In genomic region chr1:102529446-102529845, GRCh38 we compare ENCODE assay signal across 31 cellular contexts.
"Had no signal": no experiment of that assay in that cellular context is flagged by ENCODE, and none has a peak within 500 bp of the region (broad histone marks: within the 10 kb centered on the region; RNA-seq: fewer than 3 reads in every experiment).

No MANE protein-coding gene starts in this region.

- H3K4me3 Mint-ChIP-seq: activated CD4-positive, alpha-beta T cell treated with anti-CD3 and anti-CD28 coated beads for 36 hours; activated CD4-positive, alpha-beta T cell treated with anti-CD3 and anti-CD28 coated beads, Interleukin-2, amount 10 ng/mL, durations not matched to agents 7 days and 5 days; activated CD8-positive, alpha-beta T cell treated with anti-CD3 and anti-CD28 coated beads, Interleukin-2, amount 10 ng/mL, durations not matched to agents 7 days and 5 days; activated naive CD4-positive, alpha-beta T cell treated with anti-CD3 and anti-CD28 coated beads for 36 hours; central memory CD8-positive, alpha-beta T cell; T-helper 1 cell treated with Interleukin-12 subunit alpha and Interleukin-12 subunit beta and Interleukin-4 antibody, amounts not matched to agents 30 μg/mL and 1 μg/mL, for 36 hours; T-helper 2 cell treated with Interferon-gamma antibody and Interleukin-4, amounts not matched to agents 5 μg/mL and 100 μg/mL, for 36 hours; WTC11 had no signal

- H3K9me3 Mint-ChIP-seq: WTC11 had no signal

- H3K27ac ChIP-seq: adrenal gland, brain microvascular endothelial cell, cardiac muscle cell, colonic mucosa had no signal

- H3K4me3 ChIP-seq: adrenal gland, cardiac muscle cell, colonic mucosa, MG63 had no signal

- H3K36me3 ChIP-seq: adrenal gland, brain microvascular endothelial cell, cardiac muscle cell, colonic mucosa, MG63 had no signal

- H3K9me3 ChIP-seq: adrenal gland, colonic mucosa, MG63 had no signal

- H3K4me1 Mint-ChIP-seq: activated CD4-positive, alpha-beta T cell treated with anti-CD3 and anti-CD28 coated beads for 36 hours; activated CD4-positive, alpha-beta T cell treated with anti-CD3 and anti-CD28 coated beads, Interleukin-2, amount 10 ng/mL, durations not matched to agents 7 days and 5 days; central memory CD8-positive, alpha-beta T cell; WTC11 had no signal

- H3K36me3 Mint-ChIP-seq: activated naive CD4-positive, alpha-beta T cell treated with anti-CD3 and anti-CD28 coated beads, Interleukin-2, amount 50 U/mL, for 72 hours; WTC11 had no signal

- H3K27me3 Mint-ChIP-seq: activated CD4-positive, alpha-beta T cell treated with anti-CD3 and anti-CD28 coated beads for 36 hours; activated CD4-positive, alpha-beta T cell treated with anti-CD3 and anti-CD28 coated beads, Interleukin-2, amount 10 ng/mL, durations not matched to agents 7 days and 5 days; central memory CD8-positive, alpha-beta T cell had no signal

- ATAC-seq: activated CD4-positive, alpha-beta T cell treated with anti-CD3 and anti-CD28 coated beads for 36 hours; activated CD4-positive, CD25-positive, alpha-beta regulatory T cell treated with anti-CD3 and anti-CD28 coated beads, Interleukin-2, amount 50 U/mL, for 24 hours; activated CD8-positive, alpha-beta T cell treated with anti-CD3 and anti-CD28 coated beads, Interleukin-2, amount 10 ng/mL, durations not matched to agents 7 days and 5 days; activated naive CD4-positive, alpha-beta T cell treated with anti-CD3 and anti-CD28 coated beads, Interleukin-2, amount 50 U/mL, for 72 hours; PC-3; WTC11 had no signal

- H3K27ac Mint-ChIP-seq: activated CD4-positive, alpha-beta T cell treated with anti-CD3 and anti-CD28 coated beads for 36 hours; activated CD4-positive, alpha-beta T cell treated with anti-CD3 and anti-CD28 coated beads, Interleukin-2, amount 10 ng/mL, durations not matched to agents 7 days and 5 days; activated CD8-positive, alpha-beta T cell treated with anti-CD3 and anti-CD28 coated beads, Interleukin-2, amount 10 ng/mL, durations not matched to agents 7 days and 5 days; activated naive CD4-positive, alpha-beta T cell treated with anti-CD3 and anti-CD28 coated beads for 36 hours; activated naive CD4-positive, alpha-beta T cell treated with anti-CD3 and anti-CD28 coated beads, Interleukin-2, amount 50 U/mL, for 72 hours; T-helper 1 cell treated with Interleukin-12 subunit alpha and Interleukin-12 subunit beta and Interleukin-4 antibody, amounts not matched to agents 30 μg/mL and 1 μg/mL, for 36 hours; T-helper 2 cell treated with Interferon-gamma antibody and Interleukin-4, amounts not matched to agents 5 μg/mL and 100 μg/mL, for 36 hours; WTC11 had no signal

- H3K27me3 ChIP-seq: adrenal gland, brain microvascular endothelial cell, cardiac muscle cell, colonic mucosa, MG63 had no signal

- H3K4me1 ChIP-seq: adrenal gland, colonic mucosa had no signal

- DNase-seq: activated CD4-positive, alpha-beta T cell treated with anti-CD3 and anti-CD28 coated beads for 36 hours; activated CD4-positive, alpha-beta T cell treated with anti-CD3 and anti-CD28 coated beads, Interleukin-2, amount 10 ng/mL, durations not matched to agents 7 days and 5 days; activated CD4-positive, alpha-beta T cell treated with anti-CD3 and anti-CD28 coated beads, Interleukin-2, amount 50 U/mL, for 48 hours; activated CD8-positive, alpha-beta T cell treated with anti-CD3 and anti-CD28 coated beads, Interleukin-2, amount 10 ng/mL, durations not matched to agents 7 days and 5 days; activated gamma-delta T cell treated with Interleukin-2 at 50 U/mL for 16 hours; activated naive CD4-positive, alpha-beta T cell treated with anti-CD3 and anti-CD28 coated beads for 36 hours; activated T-cell treated with anti-CD3 and anti-CD28 coated beads, Interleukin-2, amount 50 U/mL, for 1 hour; adrenal gland; anterior cingulate cortex; brain microvascular endothelial cell; colonic mucosa; Kasumi-1; MG63; NCI-H1048; NCI-H1105 treated with DMSO at 0.1 percent for 48 hours; NCI-H1436; NCI-H1694 treated with DMSO at 0.1 percent for 48 hours; NCI-H2029; NCI-H510A; NCI-H526; NCI-H748 treated with DMSO at 0.1 percent for 48 hours; NK-92 treated with Interleukin-12 subunit alpha and Interleukin-12 subunit beta, amount 100 ng/mL, for 24 hours; PC-3; Right ventricle myocardium superior had no signal
